1 cellular context compared by ENCODE assay signal in the genomic region with DNA sequence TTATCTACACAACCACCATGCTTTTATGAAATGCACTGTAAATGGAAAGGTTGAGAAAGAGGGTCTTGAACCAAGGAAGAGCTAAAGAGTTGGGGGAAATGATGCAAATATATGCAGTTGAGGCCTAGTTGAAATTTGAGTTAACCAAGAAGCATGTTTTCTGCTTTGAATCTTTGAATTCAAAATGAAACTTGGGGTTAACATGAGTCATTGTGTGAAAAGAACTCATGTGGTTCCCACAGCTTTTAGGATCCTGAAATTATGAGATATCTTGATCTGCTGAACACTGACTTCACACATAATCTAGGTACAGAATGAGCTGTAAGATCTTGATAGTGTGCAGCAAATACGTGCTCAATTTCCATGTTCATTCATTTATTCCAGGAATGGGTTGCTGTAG.
A peak's percentile ranks its signal among the peaks of the same experiment; 100 is the strongest.
TF ChIP-seq lines count a peak whose summit lies in the region.

No MANE protein-coding gene starts in this region.

TF ChIP-seq in K562, 482 proteins besides CTCF, POLR2A, EP300 and RAD21 (continued from another document):
- TF ChIP-seq BACH1 (tag; IDR thresholded peaks at IDR 0.05): no peak
- TF ChIP-seq, protein P1, sequence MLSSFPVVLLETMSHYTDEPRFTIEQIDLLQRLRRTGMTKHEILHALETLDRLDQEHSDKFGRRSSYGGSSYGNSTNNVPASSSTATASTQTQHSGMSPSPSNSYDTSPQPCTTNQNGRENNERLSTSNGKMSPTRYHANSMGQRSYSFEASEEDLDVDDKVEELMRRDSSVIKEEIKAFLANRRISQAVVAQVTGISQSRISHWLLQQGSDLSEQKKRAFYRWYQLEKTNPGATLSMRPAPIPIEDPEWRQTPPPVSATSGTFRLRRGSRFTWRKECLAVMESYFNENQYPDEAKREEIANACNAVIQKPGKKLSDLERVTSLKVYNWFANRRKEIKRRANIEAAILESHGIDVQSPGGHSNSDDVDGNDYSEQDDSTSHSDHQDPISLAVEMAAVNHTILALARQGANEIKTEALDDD (IDR thresholded peaks at IDR 0.05): no peak
- TF ChIP-seq SETDB1 (IDR thresholded peaks at IDR 0.05; ENCODE audit: low read length): no peak
- TF ChIP-seq, protein P2, sequence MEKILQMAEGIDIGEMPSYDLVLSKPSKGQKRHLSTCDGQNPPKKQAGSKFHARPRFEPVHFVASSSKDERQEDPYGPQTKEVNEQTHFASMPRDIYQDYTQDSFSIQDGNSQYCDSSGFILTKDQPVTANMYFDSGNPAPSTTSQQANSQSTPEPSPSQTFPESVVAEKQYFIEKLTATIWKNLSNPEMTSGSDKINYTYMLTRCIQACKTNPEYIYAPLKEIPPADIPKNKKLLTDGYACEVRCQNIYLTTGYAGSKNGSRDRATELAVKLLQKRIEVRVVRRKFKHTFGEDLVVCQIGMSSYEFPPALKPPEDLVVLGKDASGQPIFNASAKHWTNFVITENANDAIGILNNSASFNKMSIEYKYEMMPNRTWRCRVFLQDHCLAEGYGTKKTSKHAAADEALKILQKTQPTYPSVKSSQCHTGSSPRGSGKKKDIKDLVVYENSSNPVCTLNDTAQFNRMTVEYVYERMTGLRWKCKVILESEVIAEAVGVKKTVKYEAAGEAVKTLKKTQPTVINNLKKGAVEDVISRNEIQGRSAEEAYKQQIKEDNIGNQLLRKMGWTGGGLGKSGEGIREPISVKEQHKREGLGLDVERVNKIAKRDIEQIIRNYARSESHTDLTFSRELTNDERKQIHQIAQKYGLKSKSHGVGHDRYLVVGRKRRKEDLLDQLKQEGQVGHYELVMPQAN (IDR thresholded peaks at IDR 0.05; ENCODE audit: borderline replicate concordance): no peak
- TF ChIP-seq CBFA2T3 (IDR thresholded peaks at IDR 0.05): 0 out of 2 replicates have a peak, but pooled peaks have one; percentile 3
- no peak for TF ChIP-seq RFX1 (IDR thresholded peaks at IDR 0.05)
